Comparison of ENCODE assay signal across 20 cellular contexts in the genomic region with DNA sequence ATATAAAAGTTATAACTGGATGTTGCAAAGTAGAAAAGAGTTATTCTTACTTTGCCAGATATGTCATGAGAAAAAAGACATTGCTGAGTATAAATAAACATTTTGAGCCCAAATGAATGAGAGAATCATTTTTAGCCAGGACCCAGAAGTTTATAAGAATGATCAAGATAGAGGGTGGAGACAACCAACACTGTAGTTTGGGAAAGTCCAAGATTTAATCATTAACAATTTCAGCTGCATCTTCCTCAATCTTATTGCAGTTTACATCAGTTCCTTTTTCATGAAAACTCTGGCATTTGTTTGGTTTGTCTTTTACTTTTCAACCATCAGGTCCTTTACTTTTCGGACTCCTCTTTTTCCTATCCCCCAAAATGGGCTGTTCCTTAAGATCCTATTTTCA.
"Had no signal": no experiment of that assay in that cellular context is flagged by ENCODE, and none has a peak within 500 bp of the region (broad histone marks: within the 10 kb centered on the region; RNA-seq: fewer than 3 reads in every experiment).

No MANE protein-coding gene starts in this region.

- H3K27me3 ChIP-seq: hepatocyte, neutrophil, right atrium auricular region, sigmoid colon, stomach, thyroid gland, vagina had no signal

- H3K27ac ChIP-seq: epithelial cell of prostate, hepatocyte, neutrophil, parathyroid adenoma, right atrium auricular region, sigmoid colon, stomach, vagina had no signal

- H3K79me2 ChIP-seq: hepatocyte, parathyroid adenoma had no signal

- H3K9ac ChIP-seq: parathyroid adenoma had no signal

- ATAC-seq: esophagus mucosa; natural killer cell treated with Interleukin-12 subunit alpha and Interleukin-12 subunit beta and Interleukin-15 and Interleukin-18, amount 100 ng/mL, for 72 hours; stimulated activated effector memory CD8-positive, alpha-beta T cell treated with anti-CD3 and anti-CD28 coated beads, Interleukin-12 subunit alpha, Interleukin-12 subunit beta, amount 100 ng/mL, for 72 hours had no signal

- H3K4me1 ChIP-seq: parathyroid adenoma, stomach, thyroid gland had no signal

- H3K36me3 ChIP-seq: neutrophil, right atrium auricular region, sigmoid colon, stomach, thyroid gland, vagina had no signal

- H3K9me3 ChIP-seq: neutrophil, thyroid gland, vagina had no signal

- DNase-seq: effector CD8-positive, alpha-beta T cell; endodermal cell; head of caudate nucleus; sigmoid colon; stimulated activated CD4-positive, alpha-beta T cell treated with anti-CD3 and anti-CD28 coated beads, Interleukin-2, amount 100 ng/mL, for 24 hours; stimulated activated CD4-positive, alpha-beta T cell treated with anti-CD3 and anti-CD28 coated beads, Interleukin-4, amount 100 ng/mL, for 24 hours; stimulated activated naive CD4-positive, alpha-beta T cell treated with Interleukin-2 at 50 U/mL for 16 hours; stomach; thyroid gland; trophoblast cell had no signal

- H3K4me3 ChIP-seq: hepatocyte, lung, right atrium auricular region, sigmoid colon, stomach, thyroid gland, vagina had no signal

- H2AFZ ChIP-seq: hepatocyte, parathyroid adenoma had no signal

- H3K4me2 ChIP-seq: hepatocyte had no signal
